ENCODE assay signal across 1 cellular context in genomic region chr6:146829792-146830565, GRCh38.
TF ChIP-seq lines count a peak whose summit lies in the region.

No MANE protein-coding gene starts in this region.

TF ChIP-seq in H1, 55 proteins besides CTCF, POLR2A, EP300 and RAD21:
- TF ChIP-seq TEAD4 (IDR thresholded peaks at IDR 0.05; ENCODE audit: low read depth, low read length) (0 out of 2 replicates have a peak, but pooled peaks have one; percentile 3), KDM5A (IDR thresholded peaks at IDR 0.05; ENCODE audit: low read length) (no peak), GTF2F1 (IDR thresholded peaks at IDR 0.05; ENCODE audit: borderline replicate concordance, low read depth, low read length) (no peak), CBX8 (IDR thresholded peaks at IDR 0.05; ENCODE audit: borderline replicate concordance, low read depth, low read length) (no peak), HDAC2 (IDR thresholded peaks at IDR 0.05; ENCODE audit: borderline replicate concordance in 1 of 2, low read depth in 2 of 2, low read length in 2 of 2) (no peak), SP1 (IDR thresholded peaks at IDR 0.05; ENCODE audit: low read depth, low read length) (no peak), ZNF274 (IDR thresholded peaks at IDR 0.05; ENCODE audit: borderline replicate concordance, extremely low read depth, low read length) (no peak), MAX (IDR thresholded peaks at IDR 0.05) (no peak), FOSL1 (IDR thresholded peaks at IDR 0.05; ENCODE audit: insufficient read depth, low read depth, low read length) (no peak)
- TF ChIP-seq, protein P1, sequence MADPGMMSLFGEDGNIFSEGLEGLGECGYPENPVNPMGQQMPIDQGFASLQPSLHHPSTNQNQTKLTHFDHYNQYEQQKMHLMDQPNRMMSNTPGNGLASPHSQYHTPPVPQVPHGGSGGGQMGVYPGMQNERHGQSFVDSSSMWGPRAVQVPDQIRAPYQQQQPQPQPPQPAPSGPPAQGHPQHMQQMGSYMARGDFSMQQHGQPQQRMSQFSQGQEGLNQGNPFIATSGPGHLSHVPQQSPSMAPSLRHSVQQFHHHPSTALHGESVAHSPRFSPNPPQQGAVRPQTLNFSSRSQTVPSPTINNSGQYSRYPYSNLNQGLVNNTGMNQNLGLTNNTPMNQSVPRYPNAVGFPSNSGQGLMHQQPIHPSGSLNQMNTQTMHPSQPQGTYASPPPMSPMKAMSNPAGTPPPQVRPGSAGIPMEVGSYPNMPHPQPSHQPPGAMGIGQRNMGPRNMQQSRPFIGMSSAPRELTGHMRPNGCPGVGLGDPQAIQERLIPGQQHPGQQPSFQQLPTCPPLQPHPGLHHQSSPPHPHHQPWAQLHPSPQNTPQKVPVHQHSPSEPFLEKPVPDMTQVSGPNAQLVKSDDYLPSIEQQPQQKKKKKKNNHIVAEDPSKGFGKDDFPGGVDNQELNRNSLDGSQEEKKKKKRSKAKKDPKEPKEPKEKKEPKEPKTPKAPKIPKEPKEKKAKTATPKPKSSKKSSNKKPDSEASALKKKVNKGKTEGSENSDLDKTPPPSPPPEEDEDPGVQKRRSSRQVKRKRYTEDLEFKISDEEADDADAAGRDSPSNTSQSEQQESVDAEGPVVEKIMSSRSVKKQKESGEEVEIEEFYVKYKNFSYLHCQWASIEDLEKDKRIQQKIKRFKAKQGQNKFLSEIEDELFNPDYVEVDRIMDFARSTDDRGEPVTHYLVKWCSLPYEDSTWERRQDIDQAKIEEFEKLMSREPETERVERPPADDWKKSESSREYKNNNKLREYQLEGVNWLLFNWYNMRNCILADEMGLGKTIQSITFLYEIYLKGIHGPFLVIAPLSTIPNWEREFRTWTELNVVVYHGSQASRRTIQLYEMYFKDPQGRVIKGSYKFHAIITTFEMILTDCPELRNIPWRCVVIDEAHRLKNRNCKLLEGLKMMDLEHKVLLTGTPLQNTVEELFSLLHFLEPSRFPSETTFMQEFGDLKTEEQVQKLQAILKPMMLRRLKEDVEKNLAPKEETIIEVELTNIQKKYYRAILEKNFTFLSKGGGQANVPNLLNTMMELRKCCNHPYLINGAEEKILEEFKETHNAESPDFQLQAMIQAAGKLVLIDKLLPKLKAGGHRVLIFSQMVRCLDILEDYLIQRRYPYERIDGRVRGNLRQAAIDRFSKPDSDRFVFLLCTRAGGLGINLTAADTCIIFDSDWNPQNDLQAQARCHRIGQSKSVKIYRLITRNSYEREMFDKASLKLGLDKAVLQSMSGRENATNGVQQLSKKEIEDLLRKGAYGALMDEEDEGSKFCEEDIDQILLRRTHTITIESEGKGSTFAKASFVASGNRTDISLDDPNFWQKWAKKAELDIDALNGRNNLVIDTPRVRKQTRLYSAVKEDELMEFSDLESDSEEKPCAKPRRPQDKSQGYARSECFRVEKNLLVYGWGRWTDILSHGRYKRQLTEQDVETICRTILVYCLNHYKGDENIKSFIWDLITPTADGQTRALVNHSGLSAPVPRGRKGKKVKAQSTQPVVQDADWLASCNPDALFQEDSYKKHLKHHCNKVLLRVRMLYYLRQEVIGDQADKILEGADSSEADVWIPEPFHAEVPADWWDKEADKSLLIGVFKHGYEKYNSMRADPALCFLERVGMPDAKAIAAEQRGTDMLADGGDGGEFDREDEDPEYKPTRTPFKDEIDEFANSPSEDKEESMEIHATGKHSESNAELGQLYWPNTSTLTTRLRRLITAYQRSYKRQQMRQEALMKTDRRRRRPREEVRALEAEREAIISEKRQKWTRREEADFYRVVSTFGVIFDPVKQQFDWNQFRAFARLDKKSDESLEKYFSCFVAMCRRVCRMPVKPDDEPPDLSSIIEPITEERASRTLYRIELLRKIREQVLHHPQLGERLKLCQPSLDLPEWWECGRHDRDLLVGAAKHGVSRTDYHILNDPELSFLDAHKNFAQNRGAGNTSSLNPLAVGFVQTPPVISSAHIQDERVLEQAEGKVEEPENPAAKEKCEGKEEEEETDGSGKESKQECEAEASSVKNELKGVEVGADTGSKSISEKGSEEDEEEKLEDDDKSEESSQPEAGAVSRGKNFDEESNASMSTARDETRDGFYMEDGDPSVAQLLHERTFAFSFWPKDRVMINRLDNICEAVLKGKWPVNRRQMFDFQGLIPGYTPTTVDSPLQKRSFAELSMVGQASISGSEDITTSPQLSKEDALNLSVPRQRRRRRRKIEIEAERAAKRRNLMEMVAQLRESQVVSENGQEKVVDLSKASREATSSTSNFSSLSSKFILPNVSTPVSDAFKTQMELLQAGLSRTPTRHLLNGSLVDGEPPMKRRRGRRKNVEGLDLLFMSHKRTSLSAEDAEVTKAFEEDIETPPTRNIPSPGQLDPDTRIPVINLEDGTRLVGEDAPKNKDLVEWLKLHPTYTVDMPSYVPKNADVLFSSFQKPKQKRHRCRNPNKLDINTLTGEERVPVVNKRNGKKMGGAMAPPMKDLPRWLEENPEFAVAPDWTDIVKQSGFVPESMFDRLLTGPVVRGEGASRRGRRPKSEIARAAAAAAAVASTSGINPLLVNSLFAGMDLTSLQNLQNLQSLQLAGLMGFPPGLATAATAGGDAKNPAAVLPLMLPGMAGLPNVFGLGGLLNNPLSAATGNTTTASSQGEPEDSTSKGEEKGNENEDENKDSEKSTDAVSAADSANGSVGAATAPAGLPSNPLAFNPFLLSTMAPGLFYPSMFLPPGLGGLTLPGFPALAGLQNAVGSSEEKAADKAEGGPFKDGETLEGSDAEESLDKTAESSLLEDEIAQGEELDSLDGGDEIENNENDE (IDR thresholded peaks at IDR 0.05; ENCODE audit: insufficient replicate concordance, low read length), result peak; percentile 66
